In the genomic region with DNA sequence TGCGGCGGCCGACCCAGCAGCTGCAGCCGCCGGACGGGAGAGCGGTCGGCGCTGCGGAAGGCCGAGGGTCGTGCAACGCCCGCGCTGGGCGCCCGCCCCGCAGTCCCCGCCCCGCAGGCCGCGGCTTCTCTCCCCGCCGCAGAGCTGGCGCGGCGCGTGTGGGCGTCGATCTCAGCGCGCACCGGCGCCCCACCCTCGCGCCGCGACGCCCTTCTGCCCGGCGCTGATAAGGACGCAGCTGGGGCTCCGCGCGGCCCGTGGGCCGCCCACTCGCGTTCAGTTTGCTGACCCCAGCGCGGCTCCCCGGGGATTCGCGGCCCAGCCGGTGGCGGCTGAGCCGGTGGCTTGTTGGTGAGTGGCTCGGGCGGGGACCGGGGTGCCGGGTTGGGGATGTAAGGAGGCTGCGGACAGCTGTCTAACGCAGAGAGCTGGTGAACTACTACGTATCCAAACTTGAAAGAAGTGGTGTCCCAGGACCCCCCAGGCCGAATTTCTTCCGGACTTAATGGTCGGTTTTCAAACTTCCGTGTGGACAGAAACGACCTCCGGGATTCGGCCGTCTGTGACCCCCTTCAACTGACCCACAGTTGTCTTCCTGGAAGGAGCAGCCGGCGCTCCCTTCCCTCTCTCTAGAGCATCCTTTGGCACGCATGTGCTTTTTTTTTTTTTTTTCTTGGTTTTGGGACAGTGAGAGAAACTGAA, we compare ENCODE assay signal across 8 cellular contexts. TPM values are rescaled to one million over a fixed set of nuclear protein-coding genes. Genes with fewer than 3 reads are reported as not detected.
DNase-seq lines count a peak whose midpoint lies in the region; ATAC-seq and TF ChIP-seq lines count a peak whose summit lies in the region.

No MANE protein-coding gene starts in this region.

- H3K79me2 ChIP-seq in osteoblast (ENCODE audit: insufficient read depth, low read length): no peaks in the 10 kb centered on the region

- H3K27me3 ChIP-seq in osteoblast (ENCODE audit: insufficient read depth, low read length): peaks cover 75% of the 10 kb centered on the region

- no peaks in the 10 kb centered on the region for H4K20me1 ChIP-seq in osteoblast (ENCODE audit: insufficient read depth, low read length)

- DNase-seq in activated gamma-delta T cell (lab: John Stamatoyannopoulos, UW): peak; percentile 14
- no peak for DNase-seq in activated gamma-delta T cell treated with Interleukin-2 at 50 U/mL for 16 hours
- DNase-seq in KBM-7: peak; percentile 44
- peak; percentile 33 for DNase-seq in activated naive CD4-positive, alpha-beta T cell treated with anti-CD3 and anti-CD28 coated beads, Interleukin-2, amount 50 U/mL, for 16 hours
- DNase-seq in Right ventricle myocardium superior: peak; percentile 58
- peak; percentile 93 for DNase-seq in osteoblast (ENCODE audit: insufficient read length, low spot score, missing footprints)
- DNase-seq in NCI-H2196 treated with DMSO at 0.1 percent for 48 hours (lab: John Stamatoyannopoulos, UW; ENCODE audit: unreplicated experiment): no peak
- no peak for DNase-seq in activated CD4-positive, CD25-positive, alpha-beta regulatory T cell treated with anti-CD3 and anti-CD28 coated beads, Interleukin-2, amount 50 U/mL, for 72 hours

- H3K27ac ChIP-seq in osteoblast (ENCODE audit: low read depth, low read length): no peak overlapping the region

- TF ChIP-seq CTCF in osteoblast (IDR thresholded peaks at IDR 0.05; ENCODE audit: extremely low read depth, low read depth, low read length): no peak

- H3K4me1 ChIP-seq in osteoblast (ENCODE audit: insufficient read depth, low read length): no peaks in the 10 kb centered on the region

- H2AFZ ChIP-seq in osteoblast (ENCODE audit: low read length): no peak overlapping the region

- peak overlapping the region; percentile 72 for H3K4me2 ChIP-seq in osteoblast (ENCODE audit: insufficient read depth, low read length)

- H3K9me3 ChIP-seq in osteoblast (ENCODE audit: low read depth, low read length): no peaks in the 10 kb centered on the region

- H3K36me3 ChIP-seq in osteoblast (ENCODE audit: insufficient read depth, low read length): no peaks in the 10 kb centered on the region

- intact Hi-C loops in Right ventricle myocardium superior (cut with DNase I): no loop called here

- peak overlapping the region; percentile 64 for H3K4me3 ChIP-seq in osteoblast (ENCODE audit: insufficient read depth, low read length)

- in situ Hi-C loops in KBM-7 (cut with MboI; ENCODE audit: low pct_unique_long_range_greater_than_20kb, low sequenced_read_pairs): no loop called here

- ATAC-seq in Right ventricle myocardium superior (ENCODE audit: poor library complexity): peak; percentile 69

RNA-seq across cellular contexts. Expression of a gene that starts 1.6 kb away (rescaled TPM):
- total RNA-seq in Right ventricle myocardium superior: 0.19 TPM
- 0.29 and 0.36 TPM in 2 replicates for total RNA-seq in osteoblast

Comparison
In these comparisons a context has a peak if more than half of its experiments do, and no peak if none do; other contexts are left out.
1. DNase-seq: peak in activated gamma-delta T cell (single experiment), KBM-7 (single experiment), activated naive CD4-positive, alpha-beta T cell treated with anti-CD3 and anti-CD28 coated beads, Interleukin-2, amount 50 U/mL, for 16 hours (single experiment), Right ventricle myocardium superior (single experiment) and osteoblast (single experiment); none in activated gamma-delta T cell treated with Interleukin-2 at 50 U/mL for 16 hours (single experiment), NCI-H2196 treated with DMSO at 0.1 percent for 48 hours (single experiment) and activated CD4-positive, CD25-positive, alpha-beta regulatory T cell treated with anti-CD3 and anti-CD28 coated beads, Interleukin-2, amount 50 U/mL, for 72 hours (single experiment).